ENCODE assay signal across 8 cellular contexts in genomic region chr11:3984896-3985295, GRCh38.
DNase-seq lines count a peak whose midpoint lies in the region; ATAC-seq and TF ChIP-seq lines count a peak whose summit lies in the region.

No MANE protein-coding gene starts in this region.

- no peaks in the 10 kb centered on the region for H3K9me3 ChIP-seq in CD4-positive, alpha-beta memory T cell (ENCODE audit: control insufficient read depth in 1 of 2, low read length in 2 of 2)
- H3K9me3 ChIP-seq in mucosa of descending colon = no peaks in the 10 kb centered on the region

- H3K4me1 ChIP-seq in CD4-positive, alpha-beta memory T cell (ENCODE audit: insufficient read depth, low read length) = peaks cover 68% of the 10 kb centered on the region
- no peaks in the 10 kb centered on the region for H3K4me1 ChIP-seq in mucosa of descending colon (ENCODE audit: low read depth)

- peaks cover 9 to 14% of the 10 kb centered on the region in 2 donors for H3K36me3 Mint-ChIP-seq in CD4-positive, alpha-beta memory T cell
- H3K36me3 Mint-ChIP-seq in activated naive CD4-positive, alpha-beta T cell treated with anti-CD3 and anti-CD28 coated beads, Interleukin-2, amount 50 U/mL, for 72 hours = peaks cover 0 to 13% of the 10 kb centered on the region in 2 donors
- peaks cover 3% of the 10 kb centered on the region for H3K36me3 Mint-ChIP-seq in nephron progenitor cell (ENCODE audit: low read depth)

- no peaks in the 10 kb centered on the region for H3K9me3 Mint-ChIP-seq in CD4-positive, alpha-beta memory T cell
- H3K9me3 Mint-ChIP-seq in activated naive CD4-positive, alpha-beta T cell treated with anti-CD3 and anti-CD28 coated beads, Interleukin-2, amount 50 U/mL, for 72 hours = no peaks in the 10 kb centered on the region
- peaks cover 3% of the 10 kb centered on the region for H3K9me3 Mint-ChIP-seq in nephron progenitor cell

- peak in 2 of 5 donors; percentile 9 to 17 for DNase-seq in CD4-positive, alpha-beta memory T cell
- DNase-seq in T follicular helper cell (ENCODE audit: low read depth) (peak; percentile 6), mucosa of descending colon (no peak), nephron progenitor cell (no peak), NCI-H748 (lab: John Stamatoyannopoulos, UW; ENCODE audit: unreplicated experiment) (no peak), DMS53 (lab: John Stamatoyannopoulos, UW) (no peak)
- peak in 1 of 2 donors; percentile 33 for DNase-seq in activated naive CD4-positive, alpha-beta T cell treated with anti-CD3 and anti-CD28 coated beads, Interleukin-2, amount 50 U/mL, for 72 hours (ENCODE audit: low spot score in 2 of 2)

- no peak overlapping the region for H3K4me3 ChIP-seq in CD4-positive, alpha-beta memory T cell (ENCODE audit: low read length in 2 of 2)
- no peak overlapping the region for H3K4me3 ChIP-seq in mucosa of descending colon

- POLR2A ChIA-PET in CD4-positive, alpha-beta memory T cell (lab: Charles Lee; ENCODE audit: partially characterized antibody) = interaction anchor here (1.6 to 2.6 kb wide), 2 partner anchors 38 to 130 kb away, joined by 4 to 14 read pairs; partner anchors contain the start of gene STIM1

- no peaks in the 10 kb centered on the region for H3K36me3 ChIP-seq in CD4-positive, alpha-beta memory T cell (ENCODE audit: insufficient read depth, low read length)
- H3K36me3 ChIP-seq in mucosa of descending colon (ENCODE audit: low read depth) = no peaks in the 10 kb centered on the region

- H3K4me3 Mint-ChIP-seq in CD4-positive, alpha-beta memory T cell = peak overlapping the region in 1 of 8 donors; percentile 66
- no peak overlapping the region for H3K4me3 Mint-ChIP-seq in nephron progenitor cell

- H3K27me3 ChIP-seq in CD4-positive, alpha-beta memory T cell (ENCODE audit: insufficient read depth, low read length) = no peaks in the 10 kb centered on the region

- H3K27ac Mint-ChIP-seq in CD4-positive, alpha-beta memory T cell = peak overlapping the region in 5 of 7 donors; percentile 1 to 95 (median 83)
- H3K27ac Mint-ChIP-seq in activated naive CD4-positive, alpha-beta T cell treated with anti-CD3 and anti-CD28 coated beads, Interleukin-2, amount 50 U/mL, for 72 hours = peak overlapping the region in 1 of 2 donors; percentile 12
- H3K27ac Mint-ChIP-seq in nephron progenitor cell = no peak overlapping the region

- TF ChIP-seq CTCF in mucosa of descending colon (IDR thresholded peaks at IDR 0.05) = no peak
- no peak for TF ChIP-seq CTCF in nephron progenitor cell (IDR thresholded peaks at IDR 0.05)

- no peaks in the 10 kb centered on the region for H3K27me3 Mint-ChIP-seq in CD4-positive, alpha-beta memory T cell
- peaks cover 14% of the 10 kb centered on the region for H3K27me3 Mint-ChIP-seq in nephron progenitor cell (ENCODE audit: low read depth, poor library complexity)

- CTCF ChIA-PET in CD4-positive, alpha-beta memory T cell (lab: Charles Lee; ENCODE audit: partially characterized antibody) = interaction anchor here (0.8 to 3.5 kb wide), 7 partner anchors 32 to 144 kb away, joined by 3 to 27 read pairs (median 4); partner anchors contain the start of genes RHOG and STIM1

- ATAC-seq in activated naive CD4-positive, alpha-beta T cell treated with anti-CD3 and anti-CD28 coated beads, Interleukin-2, amount 50 U/mL, for 72 hours = peak; percentile 62 to 78
- ATAC-seq in mucosa of descending colon = peak; percentile 12
- no peak for ATAC-seq in HG02885 (IDR thresholded peaks at IDR 0.05; ENCODE audit: poor library complexity, unreplicated experiment)

- intact Hi-C loops in CD4-positive, alpha-beta memory T cell (cut with micrococcal nuclease) = loop anchor here (1.0 kb wide), 2 partner anchors 130 to 136 kb away; partner anchors contain the start of gene STIM1
- intact Hi-C loops in mucosa of descending colon (cut with DNase I, micrococcal nuclease) = no loop called here

- H3K4me1 Mint-ChIP-seq in CD4-positive, alpha-beta memory T cell = peaks cover 61 to 91% (median 78%) of the 10 kb centered on the region in 4 donors
- H3K4me1 Mint-ChIP-seq in nephron progenitor cell = peaks cover 5% of the 10 kb centered on the region

- no peak overlapping the region for H3K27ac ChIP-seq in CD4-positive, alpha-beta memory T cell (ENCODE audit: low read depth, low read length)
